In genomic region chr15:65333863-65334262, GRCh38 we compare ENCODE assay signal across 1 cellular context.
TF ChIP-seq lines count a peak whose summit lies in the region.

No MANE protein-coding gene starts in this region.

TF ChIP-seq in H1, 55 proteins besides CTCF, POLR2A, EP300 and RAD21:
- TF ChIP-seq RBBP5 (IDR thresholded peaks at IDR 0.05; ENCODE audit: borderline replicate concordance, low read depth, low read length) (no peak), RXRA (IDR thresholded peaks at IDR 0.05; ENCODE audit: insufficient read depth, low read depth, low read length) (no peak), PHF8 (conservative IDR thresholded peaks at IDR 0.05; ENCODE audit: low read depth, low read length) (no peak)
